In the genomic region with DNA sequence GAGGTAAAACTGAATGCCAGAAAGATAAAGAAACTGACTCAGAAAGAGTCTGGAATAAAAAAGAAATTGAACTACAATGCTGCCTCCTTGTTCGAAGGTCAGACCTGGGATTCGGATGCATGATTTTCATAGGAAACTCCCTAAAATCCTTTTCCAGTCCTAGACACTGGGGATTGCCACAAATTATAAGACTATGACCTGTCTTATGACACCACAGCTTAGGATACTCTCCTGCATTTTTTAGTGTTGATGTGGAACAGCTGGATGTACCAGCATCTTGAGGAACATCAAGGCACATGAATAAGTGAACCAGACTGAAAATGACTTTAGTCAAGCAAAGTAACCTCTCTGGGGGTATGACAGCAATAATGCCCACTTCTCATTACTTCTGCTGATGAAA, we compare ENCODE assay signal across 18 cellular contexts. TPM values are rescaled to one million over a fixed set of nuclear protein-coding genes. Genes with fewer than 3 reads are reported as not detected.
DNase-seq lines count a peak whose midpoint lies in the region; TF ChIP-seq lines count a peak whose summit lies in the region.
"Had no signal": no experiment of that assay in that cellular context is flagged by ENCODE, and none has a peak within 500 bp of the region (broad histone marks: within the 10 kb centered on the region; RNA-seq: fewer than 3 reads in every experiment).

No MANE protein-coding gene starts in this region.

- TF ChIP-seq CTCF in WI38 (IDR thresholded peaks at IDR 0.05; ENCODE audit: low read depth, low read length) (no peak), foreskin fibroblast (IDR thresholded peaks at IDR 0.05; ENCODE audit: low read depth, low read length) (no peak)

- H3K27ac ChIP-seq in temporal lobe (ENCODE audit: low read depth, low read length): peak overlapping the region; percentile 45
- H3K27ac ChIP-seq: prostate gland had no signal

- peak overlapping the region; percentile 31 for H3K4me3 ChIP-seq in WI38 (ENCODE audit: low read depth, low read length)
- H3K4me3 ChIP-seq in foreskin fibroblast (ENCODE audit: low read depth in 1 of 2, low read length in 2 of 2): peak overlapping the region in 1 of 2 donors; percentile 12
- H3K4me3 ChIP-seq: prostate gland had no signal

- DNase-seq in HCEC 1CT (peak; percentile 36), foreskin fibroblast (peak; percentile 37 to 50), NCI-H1417 (lab: John Stamatoyannopoulos, UW) (no peak), COLO668 (lab: John Stamatoyannopoulos, UW; ENCODE audit: unreplicated experiment) (no peak)
- no peak for DNase-seq in activated CD8-positive, alpha-beta memory T cell treated with anti-CD3 and anti-CD28 coated beads, Interleukin-2, amount 50 U/mL, for 48 hours
- DNase-seq: activated B cell treated with CpG ODN at 0.5 μM for 24 hours; activated CD8-positive, alpha-beta T cell treated with anti-CD3 and anti-CD28 coated beads, Interleukin-2, amount 10 ng/mL, durations not matched to agents 7 days and 5 days; MV-4-11; naive thymus-derived CD8-positive, alpha-beta T cell; NCI-H2029; NCI-H510A; Right ventricle myocardium superior had no signal

RNA-seq across cellular contexts. Expression of a gene that starts 9.0 kb away (rescaled TPM):
- total RNA-seq in temporal lobe: 19.7 TPM
- total RNA-seq: activated B cell treated with CpG ODN at 0.5 μM for 24 hours; activated CD8-positive, alpha-beta T cell treated with anti-CD3 and anti-CD28 coated beads, Interleukin-2, amount 10 ng/mL, durations not matched to agents 7 days and 5 days; activated naive CD4-positive, alpha-beta T cell treated with anti-CD3 and anti-CD28 coated beads, Interleukin-2, amount 50 U/mL, for 72 hours; dermis microvascular lymphatic vessel endothelial cell; HepG2; naive thymus-derived CD8-positive, alpha-beta T cell had no signal

Comparison
In these comparisons a context has a peak if more than half of its experiments do, and no peak if none do; other contexts are left out.
1. DNase-seq: peak in HCEC 1CT (single experiment) and foreskin fibroblast (2 of 2); none in NCI-H1417 (0 of 3), activated CD8-positive, alpha-beta memory T cell treated with anti-CD3 and anti-CD28 coated beads, Interleukin-2, amount 50 U/mL, for 48 hours (single experiment) and COLO668 (single experiment).